19 cellular contexts compared by ENCODE assay signal in genomic region chr22:47816121-47816915, GRCh38.
"Had no signal": no experiment of that assay in that cellular context is flagged by ENCODE, and none has a peak within 500 bp of the region (broad histone marks: within the 10 kb centered on the region; RNA-seq: fewer than 3 reads in every experiment).

No MANE protein-coding gene starts in this region.

- H3K9me3 ChIP-seq: colonic mucosa, neutrophil, ovary, thoracic aorta, transverse colon had no signal

- H3K27ac ChIP-seq: colonic mucosa, heart left ventricle, neutrophil, ovary, stomach, thoracic aorta, transverse colon had no signal

- H3K4me1 ChIP-seq: colonic mucosa, heart left ventricle, stomach, transverse colon had no signal

- H3K36me3 ChIP-seq: colonic mucosa, heart left ventricle, neutrophil, ovary, stomach, thoracic aorta, transverse colon had no signal

- H3K27me3 ChIP-seq: colonic mucosa, neutrophil, ovary, transverse colon had no signal

- H3K4me1 Mint-ChIP-seq: naive thymus-derived CD4-positive, alpha-beta T cell had no signal

- DNase-seq: colonic mucosa; dermis blood vessel endothelial cell; effector CD4-positive, alpha-beta T cell; heart left ventricle; hippocampal formation; left colon; mammary epithelial cell; naive thymus-derived CD4-positive, alpha-beta T cell; nephron progenitor cell; ovary; right cardiac atrium; small intestine; stimulated activated CD4-positive, alpha-beta T cell treated with anti-CD3 and anti-CD28 coated beads, Interleukin-12 subunit alpha, Interleukin-12 subunit beta, amount 100 ng/mL, for 4 hours; stimulated activated naive CD4-positive, alpha-beta T cell; stomach; substantia nigra; transverse colon had no signal

- H3K27ac Mint-ChIP-seq: naive thymus-derived CD4-positive, alpha-beta T cell; nephron progenitor cell had no signal

- H3K4me3 Mint-ChIP-seq: naive thymus-derived CD4-positive, alpha-beta T cell; nephron progenitor cell had no signal

- H3K4me3 ChIP-seq: colonic mucosa, heart left ventricle, ovary, stomach, thoracic aorta, transverse colon had no signal

- ATAC-seq: heart left ventricle; left colon; naive thymus-derived CD4-positive, alpha-beta T cell; right cardiac atrium had no signal
